8 cellular contexts compared by ENCODE assay signal in genomic region chr20:36861625-36861874, GRCh38. TPM values are rescaled to one million over a fixed set of nuclear protein-coding genes. Genes with fewer than 3 reads are reported as not detected.
DNase-seq lines count a peak whose midpoint lies in the region; ATAC-seq and TF ChIP-seq lines count a peak whose summit lies in the region.

No MANE protein-coding gene starts in this region.

- ATAC-seq in HG03457 (IDR thresholded peaks at IDR 0.05; ENCODE audit: unreplicated experiment): no peak

- peaks cover 54% of the 10 kb centered on the region for H3K79me2 ChIP-seq in mammary epithelial cell (ENCODE audit: insufficient read depth, low read length)

- in situ Hi-C loops in mammary epithelial cell (cut with MboI; ENCODE audit: low sequenced_read_pairs in 2 of 2): no loop called here

- H3K4me2 ChIP-seq in mammary epithelial cell (ENCODE audit: insufficient read depth, low read depth, low read length): peak overlapping the region; percentile 97

- CTCF ChIA-PET in mammary epithelial cell (lab: Charles Lee; ENCODE audit: low non-redundant PET): no interaction called here
- CTCF ChIA-PET in HEK293T (lab: Yijun Ruan, JAX): no interaction called here

- intact Hi-C loops in mammary epithelial cell (cut with micrococcal nuclease) (loop anchor here (5.0 kb wide), 2 partner anchors 39 to 399 kb away; no protein-coding TSS in a partner anchor), uterus (cut with DNase I; ENCODE audit: low total_unique reads) (no loop called here)

- no peaks in the 10 kb centered on the region for H3K36me3 Mint-ChIP-seq in activated naive CD8-positive, alpha-beta T cell
- H3K36me3 Mint-ChIP-seq in activated naive CD8-positive, alpha-beta T cell treated with anti-CD3 and anti-CD28 coated beads for 36 hours: no peaks in the 10 kb centered on the region

- no peak overlapping the region for H3K27ac Mint-ChIP-seq in activated naive CD8-positive, alpha-beta T cell
- H3K27ac Mint-ChIP-seq in activated naive CD8-positive, alpha-beta T cell treated with anti-CD3 and anti-CD28 coated beads for 36 hours: no peak overlapping the region

- no peaks in the 10 kb centered on the region for H4K20me1 ChIP-seq in mammary epithelial cell (ENCODE audit: insufficient read depth, low read length)

- H3K4me1 ChIP-seq in mammary epithelial cell (ENCODE audit: insufficient read depth, low read length) (peaks cover 53% of the 10 kb centered on the region), uterus (peaks cover 0 to 29% of the 10 kb centered on the region in 2 donors)

- no TSS peak for BruUV-seq in mammary epithelial cell (replicated peaks; lab: Mats Ljungman, UMichigan)

- peak overlapping the region; percentile 19 for H3K27ac ChIP-seq in mammary epithelial cell (ENCODE audit: insufficient read depth, low read depth, low read length)
- peak overlapping the region; percentile 94 to 96 for H3K27ac ChIP-seq in uterus

- H3K36me3 ChIP-seq in mammary epithelial cell (ENCODE audit: insufficient read depth, low read length): no peaks in the 10 kb centered on the region
- no peaks in the 10 kb centered on the region for H3K36me3 ChIP-seq in uterus

- no peak for TF ChIP-seq CTCF in mammary epithelial cell (conservative IDR thresholded peaks at IDR 0.05 in 1 of 2, IDR thresholded peaks at IDR 0.05 in 1 of 2; ENCODE audit: extremely low read depth in 1 of 2, insufficient read depth in 1 of 2, low read depth in 1 of 2, low read length in 2 of 2)
- TF ChIP-seq CTCF in uterus (IDR thresholded peaks at IDR 0.05): no peak

- WGBS in mammary epithelial cell (ENCODE audit: low coverage, missing lambda C conversion rate): 0% methylated on average over 5 of the region's 7 CpGs

- H3K27me3 ChIP-seq in mammary epithelial cell (ENCODE audit: insufficient read depth, low read length) (no peaks in the 10 kb centered on the region), uterus (no peaks in the 10 kb centered on the region)

- no peaks in the 10 kb centered on the region for H3K9me3 Mint-ChIP-seq in activated naive CD8-positive, alpha-beta T cell (ENCODE audit: low read depth)
- H3K9me3 Mint-ChIP-seq in activated naive CD8-positive, alpha-beta T cell treated with anti-CD3 and anti-CD28 coated beads for 36 hours: no peaks in the 10 kb centered on the region

- DNase-seq in activated naive CD8-positive, alpha-beta T cell treated with anti-CD3 and anti-CD28 coated beads for 36 hours: no peak
- DNase-seq in mammary epithelial cell (no peak), lung microvascular endothelial cell (ENCODE audit: low read depth in 2 of 2) (peak; percentile 21 to 29), uterus (no peak), HEK293T (ENCODE audit: extremely low spot score) (no peak), NCI-H748 (lab: John Stamatoyannopoulos, UW; ENCODE audit: unreplicated experiment) (no peak)

- peak overlapping the region; percentile 43 for H3K9ac ChIP-seq in mammary epithelial cell (ENCODE audit: insufficient read depth, low read length)

- POLR2A ChIA-PET in HEK293T (lab: Yijun Ruan, JAX): interaction anchor here (1.1 to 1.8 kb wide), 3 partner anchors 26 to 88 kb away, joined by 3 to 5 read pairs (median 4); partner anchors contain the start of gene DSN1

- H3K9me3 ChIP-seq in mammary epithelial cell (replicated peaks; ENCODE audit: insufficient read depth, low read length): no peaks in the 10 kb centered on the region
- H3K9me3 ChIP-seq in uterus: no peaks in the 10 kb centered on the region

- peaks cover 18% of the 10 kb centered on the region for H3K4me1 Mint-ChIP-seq in activated naive CD8-positive, alpha-beta T cell (ENCODE audit: low read depth)
- peaks cover 8% of the 10 kb centered on the region for H3K4me1 Mint-ChIP-seq in activated naive CD8-positive, alpha-beta T cell treated with anti-CD3 and anti-CD28 coated beads for 36 hours

- dilution Hi-C loops in mammary epithelial cell (cut with HindIII; ENCODE audit: low sequenced_read_pairs): loop anchor here (5.0 kb wide), 4 partner anchors 44 to 364 kb away; partner anchors contain the start of gene DSN1

- H2AFZ ChIP-seq in mammary epithelial cell (ENCODE audit: low read depth, low read length): peak overlapping the region; percentile 6

- H3K4me3 ChIP-seq in mammary epithelial cell (replicated peaks in 1 of 3; ENCODE audit: insufficient read depth in 1 of 3, low read depth in 2 of 3, low read length in 3 of 3): peak overlapping the region; percentile 32 to 58 (median 45)
- H3K4me3 ChIP-seq in uterus: peak overlapping the region; percentile 45 to 71

- TF ChIP-seq POLR2A in uterus (IDR thresholded peaks at IDR 0.05): no peak

- H3K4me3 Mint-ChIP-seq in activated naive CD8-positive, alpha-beta T cell: peak overlapping the region; percentile 59
- no peak overlapping the region for H3K4me3 Mint-ChIP-seq in activated naive CD8-positive, alpha-beta T cell treated with anti-CD3 and anti-CD28 coated beads for 36 hours

- H3K27me3 Mint-ChIP-seq in activated naive CD8-positive, alpha-beta T cell: no peaks in the 10 kb centered on the region
- peaks cover 5% of the 10 kb centered on the region for H3K27me3 Mint-ChIP-seq in activated naive CD8-positive, alpha-beta T cell treated with anti-CD3 and anti-CD28 coated beads for 36 hours

TF ChIP-seq in HEK293T, 16 proteins besides CTCF, POLR2A, EP300 and RAD21:
- TF ChIP-seq CTBP1 (IDR thresholded peaks at IDR 0.05; ENCODE audit: borderline replicate concordance) (no peak), FOXA1 (IDR thresholded peaks at IDR 0.05) (no peak), LEF1 (IDR thresholded peaks at IDR 0.05; ENCODE audit: borderline replicate concordance) (no peak), HDGF (IDR thresholded peaks at IDR 0.05; ENCODE audit: borderline replicate concordance) (no peak), ELF4 (IDR thresholded peaks at IDR 0.05) (no peak), ARNT (IDR thresholded peaks at IDR 0.05) (no peak), PKNOX1 (IDR thresholded peaks at IDR 0.05) (no peak), BHLHE40 (IDR thresholded peaks at IDR 0.05; ENCODE audit: borderline replicate concordance) (no peak), L3MBTL2 (conservative IDR thresholded peaks at IDR 0.05) (no peak)

RNA-seq across cellular contexts. Expression of gene TLDC2, which starts 14.4 kb away (rescaled TPM):
- not detected for total RNA-seq in activated naive CD8-positive, alpha-beta T cell treated with anti-CD3 and anti-CD28 coated beads for 36 hours
- total RNA-seq in mammary epithelial cell (not detected), lung microvascular endothelial cell (under 0.01 TPM in 1 of 2 replicates, not detected in the other), uterus (1 to 10 TPM in 2 of 4 donors, not detected in 2; 1.0 TPM)
- not detected for polyA plus RNA-seq in mammary epithelial cell
- polyA minus RNA-seq in mammary epithelial cell: not detected

Comparison
In these comparisons a context has a peak if more than half of its experiments do, and no peak if none do; other contexts are left out.
1. DNase-seq: peak in lung microvascular endothelial cell (2 of 2); none in activated naive CD8-positive, alpha-beta T cell treated with anti-CD3 and anti-CD28 coated beads for 36 hours (single experiment), mammary epithelial cell (single experiment), uterus (0 of 2), HEK293T (single experiment) and NCI-H748 (single experiment).